Comparison of ENCODE assay signal across 8 cellular contexts in genomic region chr9:122402403-122403268, GRCh38. TPM values are rescaled to one million over a fixed set of nuclear protein-coding genes. Genes with fewer than 3 reads are reported as not detected.
DNase-seq lines count a peak whose midpoint lies in the region; ATAC-seq and TF ChIP-seq lines count a peak whose summit lies in the region.

No MANE protein-coding gene starts in this region.

- 52 to 64% (median 61%) methylated on average over 6 of the region's 6 CpGs for WGBS in spleen, 5 donors

- no peak overlapping the region for H3K4me2 ChIP-seq in PC-9

- no peaks in the 10 kb centered on the region for H3K9me2 ChIP-seq in PC-9 (ENCODE audit: insufficient read depth)

- DNase-seq in PC-9 = peak; percentile 51 to 55
- peak; percentile 98 for DNase-seq in choroid plexus epithelial cell (ENCODE audit: low read depth)
- peak; percentile 20 to 80 (median 43) for DNase-seq in stimulated activated CD4-positive, alpha-beta T cell treated with anti-CD3 and anti-CD28 coated beads, Interleukin-12 subunit alpha, Interleukin-12 subunit beta, amount 100 ng/mL, for 48 hours (ENCODE audit: low read depth in 2 of 3, low spot score in 1 of 3)
- DNase-seq in spleen = no peak
- DNase-seq in NCI-H510A (lab: John Stamatoyannopoulos, UW) = no peak
- no peak for DNase-seq in SKM-1 (lab: John Stamatoyannopoulos, UW; ENCODE audit: unreplicated experiment)
- no peak for DNase-seq in NCI-H146 (lab: John Stamatoyannopoulos, UW)

- H3K4me3 ChIP-seq in PC-9 (no peak overlapping the region), choroid plexus epithelial cell (ENCODE audit: low read depth, low read length) (no peak overlapping the region), spleen (no peak overlapping the region)

- peaks cover 5% of the 10 kb centered on the region; the same call in 1 of the 2 replicates for H3K9me3 ChIP-seq in PC-9 (ENCODE audit: insufficient read depth, low read depth)
- H3K9me3 ChIP-seq in spleen = peaks cover 0 to 15% (median 5%) of the 10 kb centered on the region in 8 donors

- peak; percentile 53 for ATAC-seq in GM18870 (IDR thresholded peaks at IDR 0.05; ENCODE audit: unreplicated experiment)

- TSS peak; percentile 96 for BruUV-seq in PC-9 (replicated peaks; lab: Mats Ljungman, UMichigan)

- H3K4me1 ChIP-seq in PC-9 (replicated peaks; ENCODE audit: insufficient read depth) (no peaks in the 10 kb centered on the region), spleen (no peaks in the 10 kb centered on the region)

- CTCF ChIA-PET in PC-9 (lab: Charles Lee) = no interaction called here

- no peak for TF ChIP-seq POLR2A in spleen (IDR thresholded peaks at IDR 0.05)

- no peaks in the 10 kb centered on the region for H3F3A ChIP-seq in PC-9 (ENCODE audit: insufficient read depth, low read depth)

- intact Hi-C loops in PC-9 (cut with micrococcal nuclease; ENCODE audit: unreplicated experiment) = loop anchor here (2.0 kb wide), 1 partner anchor 26 kb away; no protein-coding TSS in a partner anchor
- intact Hi-C loops in spleen (cut with DNase I; ENCODE audit: low total_unique reads) = no loop called here

- no peaks in the 10 kb centered on the region; the same call in 1 of the 2 replicates for H4K20me1 ChIP-seq in PC-9 (ENCODE audit: insufficient read depth)

- POLR2A ChIA-PET in PC-9 (lab: Charles Lee; ENCODE audit: unreplicated experiment) = no interaction called here

- H3K79me2 ChIP-seq in PC-9 (ENCODE audit: low read depth) = no peaks in the 10 kb centered on the region

- no peak overlapping the region for H2AFZ ChIP-seq in PC-9

- 0 out of 2 replicates have a peak, but pooled peaks cover 2% of the 10 kb centered on the region for H3K27me3 ChIP-seq in PC-9 (ENCODE audit: insufficient read depth, low read depth)
- peaks cover 0 to 15% (median 0%) of the 10 kb centered on the region in 7 donors for H3K27me3 ChIP-seq in spleen (replicated peaks in 1 of 7)

- H3K36me3 ChIP-seq in PC-9 (ENCODE audit: low read depth) (no peaks in the 10 kb centered on the region), spleen (no peaks in the 10 kb centered on the region)

- no peak for TF ChIP-seq CTCF in PC-9 (conservative IDR thresholded peaks at IDR 0.05)
- TF ChIP-seq CTCF in choroid plexus epithelial cell (conservative IDR thresholded peaks at IDR 0.05; ENCODE audit: low read depth, low read length) = peak; percentile 12
- no peak for TF ChIP-seq CTCF in spleen (IDR thresholded peaks at IDR 0.05 in 8 of 11, conservative IDR thresholded peaks at IDR 0.05 in 3 of 11)

- H3K27ac ChIP-seq in PC-9 = no peak overlapping the region
- H3K27ac ChIP-seq in spleen = no peak overlapping the region

RNA-seq across cellular contexts. Expression of gene PTGS1, which starts 31.8 kb away (rescaled TPM):
- total RNA-seq in PC-9 (2021) (1.8 TPM in 2 replicates), spleen (10 to 100 TPM; 13.6 to 18.6 (median 15.3) TPM)
- polyA plus RNA-seq in spleen = 1 to 10 TPM; 2.8 to 5.9 (median 4.9) TPM

Comparison
In these comparisons a context has a peak if more than half of its experiments do, and no peak if none do; other contexts are left out.
1. DNase-seq: peak in PC-9 (2 of 2), choroid plexus epithelial cell (single experiment) and stimulated activated CD4-positive, alpha-beta T cell treated with anti-CD3 and anti-CD28 coated beads, Interleukin-12 subunit alpha, Interleukin-12 subunit beta, amount 100 ng/mL, for 48 hours (3 of 3); none in spleen (single experiment), NCI-H510A (single experiment), SKM-1 (single experiment) and NCI-H146 (single experiment).